ENCODE assay signal across 1 cellular context in genomic region chr5:163434410-163434866, GRCh38.
A peak's percentile ranks its signal among the peaks of the same experiment; 100 is the strongest.
TF ChIP-seq lines count a peak whose summit lies in the region.

No MANE protein-coding gene starts in this region.

TF ChIP-seq in K562, 482 proteins besides CTCF, POLR2A, EP300 and RAD21 (continued from another document and continues in another):
- peak; percentile 75; the same call in 1 of the 2 replicates for TF ChIP-seq ZBTB9 (CRISPR knock-in tag; IDR thresholded peaks at IDR 0.05)
- TF ChIP-seq ZNF124 (CRISPR knock-in tag; IDR thresholded peaks at IDR 0.05) = no peak
- peak; percentile 25; the same call in 1 of the 2 replicates for TF ChIP-seq GATA2 (CRISPR knock-in tag; IDR thresholded peaks at IDR 0.05)
- 0 out of 2 replicates have a peak, but pooled peaks have one; percentile 27 for TF ChIP-seq RREB1 (CRISPR knock-in tag; IDR thresholded peaks at IDR 0.05)
- TF ChIP-seq RBFOX2 (IDR thresholded peaks at IDR 0.05; ENCODE audit: low read depth, low read length) = no peak
- TF ChIP-seq CTCFL (IDR thresholded peaks at IDR 0.05; ENCODE audit: borderline replicate concordance, insufficient read depth, low read depth, low read length, poor library complexity, severe bottlenecking) = no peak
- no peak for TF ChIP-seq ZNF398 (CRISPR knock-in tag; IDR thresholded peaks at IDR 0.05)
- no peak for TF ChIP-seq JUND (IDR thresholded peaks at IDR 0.05; ENCODE audit: borderline replicate concordance, low read depth, low read length)
- peak; percentile 45; the same call in 1 of the 3 replicates for TF ChIP-seq JUND (tag; IDR thresholded peaks at IDR 0.05; ENCODE audit: borderline replicate concordance, low read depth, low read length)
- no peak for TF ChIP-seq ZNF24 (IDR thresholded peaks at IDR 0.05)
- peak; percentile 67 for TF ChIP-seq HDAC2 (IDR thresholded peaks at IDR 0.05)
- TF ChIP-seq ZNF57 (CRISPR knock-in tag; IDR thresholded peaks at IDR 0.05) = 0 out of 2 replicates have a peak, but pooled peaks have one; percentile 22
- peak in 1 of 2 experiments; percentile 55; a peak in 2 of 4 replicates for TF ChIP-seq MNT (conservative IDR thresholded peaks at IDR 0.05)
- TF ChIP-seq ZNF431 (CRISPR knock-in tag; IDR thresholded peaks at IDR 0.05) = no peak
- TF ChIP-seq DACH1 (IDR thresholded peaks at IDR 0.05; ENCODE audit: partially characterized antibody) = peak; percentile 61
- no peak for TF ChIP-seq RFX7 (CRISPR knock-in tag; IDR thresholded peaks at IDR 0.05)
- TF ChIP-seq SP2 (IDR thresholded peaks at IDR 0.05; ENCODE audit: extremely low read depth, low read depth, low read length, poor library complexity, severe bottlenecking) = no peak
- TF ChIP-seq TCF3 (CRISPR knock-in tag; IDR thresholded peaks at IDR 0.05) = peak; percentile 60
- peak; percentile 82 for TF ChIP-seq SPI1 (IDR thresholded peaks at IDR 0.05; ENCODE audit: borderline replicate concordance, low read depth, low read length)
- TF ChIP-seq MLLT1 (IDR thresholded peaks at IDR 0.05) = peak in 1 of 2 experiments; percentile 72; a peak in 1 of 4 replicates
- TF ChIP-seq DIDO1 (tag; IDR thresholded peaks at IDR 0.05; ENCODE audit: low read depth) = no peak
- no peak for TF ChIP-seq ZNF655 (CRISPR knock-in tag; IDR thresholded peaks at IDR 0.05)
- peak; percentile 80 for TF ChIP-seq DPF2 (IDR thresholded peaks at IDR 0.05)
- no peak for TF ChIP-seq SMC3 (conservative IDR thresholded peaks at IDR 0.05; ENCODE audit: insufficient read depth, low read depth, low read length)
- peak; percentile 69 for TF ChIP-seq ARID1B (IDR thresholded peaks at IDR 0.05)
- TF ChIP-seq CGGBP1 (CRISPR knock-in tag; IDR thresholded peaks at IDR 0.05) = no peak
- no peak for TF ChIP-seq ARID4B (CRISPR knock-in tag; IDR thresholded peaks at IDR 0.05)
- peak; percentile 67; the same call in 1 of the 2 replicates for TF ChIP-seq ZSCAN29 (IDR thresholded peaks at IDR 0.05)
- TF ChIP-seq ELK1 (CRISPR knock-in tag; IDR thresholded peaks at IDR 0.05) = no peak
- TF ChIP-seq CREB5 (CRISPR knock-in tag; IDR thresholded peaks at IDR 0.05) = no peak
